Comparison of ENCODE assay signal across 27 cellular contexts in the genomic region with DNA sequence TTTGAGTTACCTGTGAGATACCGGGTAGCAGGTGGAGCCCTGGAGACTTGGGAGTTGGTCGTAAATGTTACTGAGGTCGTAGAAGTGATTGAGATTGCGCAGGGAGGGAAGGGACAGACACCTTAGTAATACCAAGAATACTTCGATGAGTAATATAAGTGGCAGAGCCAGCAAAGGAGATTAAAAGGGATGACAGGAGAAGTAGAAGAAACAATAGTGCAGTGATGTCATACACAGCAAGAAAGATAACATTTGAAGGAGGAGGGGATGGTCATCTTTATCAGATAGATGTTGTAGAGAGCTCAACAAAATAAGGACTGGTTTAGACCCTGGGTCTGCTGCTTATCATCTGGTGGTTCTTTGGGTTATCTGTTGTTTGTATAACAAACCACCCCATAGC. TPM values are rescaled to one million over a fixed set of nuclear protein-coding genes. Genes with fewer than 3 reads are reported as not detected.
DNase-seq lines count a peak whose midpoint lies in the region; ATAC-seq, FAIRE-seq and TF ChIP-seq lines count a peak whose summit lies in the region.
"Had no signal": no experiment of that assay in that cellular context is flagged by ENCODE, and none has a peak within 500 bp of the region (broad histone marks: within the 10 kb centered on the region; RNA-seq: fewer than 3 reads in every experiment).

No MANE protein-coding gene starts in this region.

- H3K9me3 Mint-ChIP-seq in activated CD8-positive, alpha-beta T cell treated with anti-CD3 and anti-CD28 coated beads for 36 hours = no peaks in the 10 kb centered on the region
- no peaks in the 10 kb centered on the region for H3K9me3 Mint-ChIP-seq in activated CD8-positive, alpha-beta T cell treated with anti-CD3 and anti-CD28 coated beads, Interleukin-2, amount 10 ng/mL, durations not matched to agents 7 days and 5 days (ENCODE audit: insufficient read depth)
- H3K9me3 Mint-ChIP-seq in CD8-positive, alpha-beta T cell = no peaks in the 10 kb centered on the region
- no peaks in the 10 kb centered on the region for H3K9me3 Mint-ChIP-seq in activated CD4-positive, alpha-beta memory T cell treated with anti-CD3 and anti-CD28 coated beads, Interleukin-2, amount 10 ng/mL, durations not matched to agents 7 days and 5 days
- H3K9me3 Mint-ChIP-seq: CD4-positive, CD25-positive, alpha-beta regulatory T cell; HFFc6 had no signal

- peaks cover 20% of the 10 kb centered on the region for H3K4me1 Mint-ChIP-seq in activated CD8-positive, alpha-beta T cell treated with anti-CD3 and anti-CD28 coated beads for 36 hours (ENCODE audit: low read depth)
- peaks cover 5% of the 10 kb centered on the region for H3K4me1 Mint-ChIP-seq in activated CD8-positive, alpha-beta T cell treated with anti-CD3 and anti-CD28 coated beads, Interleukin-2, amount 10 ng/mL, durations not matched to agents 7 days and 5 days (ENCODE audit: low read depth)
- H3K4me1 Mint-ChIP-seq in CD8-positive, alpha-beta T cell (ENCODE audit: low read depth) = peaks cover 22% of the 10 kb centered on the region
- H3K4me1 Mint-ChIP-seq in activated CD4-positive, alpha-beta memory T cell treated with anti-CD3 and anti-CD28 coated beads, Interleukin-2, amount 10 ng/mL, durations not matched to agents 7 days and 5 days = peaks cover 24% of the 10 kb centered on the region

- no peak overlapping the region for H3K9ac ChIP-seq in endothelial cell of umbilical vein (replicated peaks; ENCODE audit: extremely low read depth, insufficient read depth, low read length)

- peak overlapping the region; percentile 23 for H3K27ac Mint-ChIP-seq in activated CD8-positive, alpha-beta T cell treated with anti-CD3 and anti-CD28 coated beads for 36 hours
- H3K27ac Mint-ChIP-seq in activated CD8-positive, alpha-beta T cell treated with anti-CD3 and anti-CD28 coated beads, Interleukin-2, amount 10 ng/mL, durations not matched to agents 7 days and 5 days = no peak overlapping the region
- peak overlapping the region; percentile 47 for H3K27ac Mint-ChIP-seq in CD8-positive, alpha-beta T cell
- peak overlapping the region; percentile 23 for H3K27ac Mint-ChIP-seq in activated CD4-positive, alpha-beta memory T cell treated with anti-CD3 and anti-CD28 coated beads, Interleukin-2, amount 10 ng/mL, durations not matched to agents 7 days and 5 days
- H3K27ac Mint-ChIP-seq: HFFc6 had no signal

- TF ChIP-seq POLR2A in endothelial cell of umbilical vein (IDR thresholded peaks at IDR 0.05; ENCODE audit: low read depth, low read length) = no peak

- TF ChIP-seq CTCF in activated CD8-positive, alpha-beta T cell treated with anti-CD3 and anti-CD28 coated beads for 36 hours (IDR thresholded peaks at IDR 0.05) = no peak
- TF ChIP-seq CTCF in CD8-positive, alpha-beta T cell (IDR thresholded peaks at IDR 0.05) = no peak
- no peak for TF ChIP-seq CTCF in endothelial cell of umbilical vein (IDR thresholded peaks at IDR 0.05; ENCODE audit: extremely low read depth in 1 of 2, insufficient read depth in 1 of 2, low read depth in 1 of 2, low read length in 2 of 2)

- intact Hi-C loops in activated CD8-positive, alpha-beta T cell treated with anti-CD3 and anti-CD28 coated beads for 36 hours (cut with micrococcal nuclease) = no loop called here
- intact Hi-C loops in CD8-positive, alpha-beta T cell (cut with DNase I, micrococcal nuclease) = loop anchor here in 1 of 2 experiments (10.0 kb wide), 1 partner anchor 1414 kb away; a partner anchor contains a TSS
- intact Hi-C loops in endothelial cell of umbilical vein (cut with micrococcal nuclease) = no loop called here

- H3K4me2 ChIP-seq in endothelial cell of umbilical vein (ENCODE audit: insufficient read depth, low read length) = no peak overlapping the region

- no peak overlapping the region for H3K27ac ChIP-seq in CD8-positive, alpha-beta T cell (ENCODE audit: low read depth, low read length)
- H3K27ac ChIP-seq in endothelial cell of umbilical vein (ENCODE audit: insufficient read depth, low read depth, low read length) = no peak overlapping the region
- H3K27ac ChIP-seq: HL-60, Peyer's patch had no signal

- POLR2A ChIA-PET in activated CD8-positive, alpha-beta T cell treated with anti-CD3 and anti-CD28 coated beads for 36 hours (lab: Charles Lee) = interaction anchor here (0.7 to 1.7 kb wide), 3 partner anchors 9 to 32 kb away, joined by 3 to 4 read pairs (median 3); no protein-coding TSS in a partner anchor
- POLR2A ChIA-PET in activated CD8-positive, alpha-beta T cell treated with anti-CD3 and anti-CD28 coated beads, Interleukin-2, amount 10 ng/mL, durations not matched to agents 7 days and 5 days (lab: Charles Lee) = no interaction called here
- POLR2A ChIA-PET in CD8-positive, alpha-beta T cell (lab: Charles Lee) = no interaction called here
- POLR2A ChIA-PET in activated CD4-positive, alpha-beta memory T cell treated with anti-CD3 and anti-CD28 coated beads, Interleukin-2, amount 10 ng/mL, durations not matched to agents 7 days and 5 days (lab: Charles Lee) = no interaction called here
- POLR2A ChIA-PET in endothelial cell of umbilical vein (lab: Charles Lee) = no interaction called here

- no peak for DNase-seq in activated CD8-positive, alpha-beta T cell treated with anti-CD3 and anti-CD28 coated beads for 36 hours
- no peak for DNase-seq in activated CD8-positive, alpha-beta T cell treated with anti-CD3 and anti-CD28 coated beads, Interleukin-2, amount 10 ng/mL, durations not matched to agents 7 days and 5 days
- no peak for DNase-seq in CD8-positive, alpha-beta T cell
- no peak for DNase-seq in activated CD4-positive, alpha-beta memory T cell treated with anti-CD3 and anti-CD28 coated beads, Interleukin-2, amount 10 ng/mL, durations not matched to agents 7 days and 5 days
- no peak for DNase-seq in endothelial cell of umbilical vein (ENCODE audit: low read depth, low spot score)
- DNase-seq in NCI-H1694 treated with DMSO at 0.1 percent for 48 hours (lab: John Stamatoyannopoulos, UW) = no peak
- DNase-seq: BE2C; CD4-positive, CD25-positive, alpha-beta regulatory T cell; DMS153; GDM1; HFFc6; IMR-90; Karpas-422; MG63; NCI-H1092 treated with DMSO at 0.1 percent for 48 hours; NCI-H146; NCI-H2081 treated with DMSO at 0.1 percent for 48 hours; NK-92 treated with Interleukin-12 subunit alpha and Interleukin-12 subunit beta, amount 100 ng/mL, for 24 hours; Peyer's patch had no signal

- FAIRE-seq in endothelial cell of umbilical vein (lab: Jason Lieb, UNC) = peak; percentile 8
- FAIRE-seq: A204.1, H54 had no signal

- peaks cover 26% of the 10 kb centered on the region for H3K4me1 ChIP-seq in CD8-positive, alpha-beta T cell (ENCODE audit: insufficient read depth, low read length)
- peaks cover 12% of the 10 kb centered on the region for H3K4me1 ChIP-seq in endothelial cell of umbilical vein (ENCODE audit: control insufficient read depth, extremely low read depth, insufficient read depth, low read length)
- H3K4me1 ChIP-seq: BE2C had no signal

- H4K20me1 ChIP-seq in endothelial cell of umbilical vein (replicated peaks; ENCODE audit: control insufficient read depth, extremely low read depth, insufficient read depth, low read length) = no peaks in the 10 kb centered on the region

- no peak overlapping the region for H2AFZ ChIP-seq in endothelial cell of umbilical vein (ENCODE audit: low read depth, low read length)

- H3K27me3 Mint-ChIP-seq in activated CD8-positive, alpha-beta T cell treated with anti-CD3 and anti-CD28 coated beads for 36 hours = no peaks in the 10 kb centered on the region
- H3K27me3 Mint-ChIP-seq in activated CD8-positive, alpha-beta T cell treated with anti-CD3 and anti-CD28 coated beads, Interleukin-2, amount 10 ng/mL, durations not matched to agents 7 days and 5 days (ENCODE audit: low read depth) = no peaks in the 10 kb centered on the region
- H3K27me3 Mint-ChIP-seq in CD8-positive, alpha-beta T cell (ENCODE audit: low read depth) = no peaks in the 10 kb centered on the region
- H3K27me3 Mint-ChIP-seq in activated CD4-positive, alpha-beta memory T cell treated with anti-CD3 and anti-CD28 coated beads, Interleukin-2, amount 10 ng/mL, durations not matched to agents 7 days and 5 days = no peaks in the 10 kb centered on the region
- H3K27me3 Mint-ChIP-seq: CD4-positive, CD25-positive, alpha-beta regulatory T cell had no signal

- peaks cover 42% of the 10 kb centered on the region for H3K36me3 Mint-ChIP-seq in activated CD8-positive, alpha-beta T cell treated with anti-CD3 and anti-CD28 coated beads for 36 hours (ENCODE audit: low read depth)
- H3K36me3 Mint-ChIP-seq in activated CD8-positive, alpha-beta T cell treated with anti-CD3 and anti-CD28 coated beads, Interleukin-2, amount 10 ng/mL, durations not matched to agents 7 days and 5 days (ENCODE audit: low read depth) = peaks cover 52% of the 10 kb centered on the region
- H3K36me3 Mint-ChIP-seq in CD8-positive, alpha-beta T cell = peaks cover 69% of the 10 kb centered on the region
- peaks cover 39% of the 10 kb centered on the region for H3K36me3 Mint-ChIP-seq in activated CD4-positive, alpha-beta memory T cell treated with anti-CD3 and anti-CD28 coated beads, Interleukin-2, amount 10 ng/mL, durations not matched to agents 7 days and 5 days (ENCODE audit: low read depth)

- H3K9me3 ChIP-seq in CD8-positive, alpha-beta T cell (ENCODE audit: low read length) = no peaks in the 10 kb centered on the region
- H3K9me3 ChIP-seq in endothelial cell of umbilical vein (replicated peaks; ENCODE audit: control insufficient read depth, insufficient read depth, low read length) = no peaks in the 10 kb centered on the region
- H3K9me3 ChIP-seq: BE2C, MG63, Peyer's patch had no signal

- dilution Hi-C loops in endothelial cell of umbilical vein (cut with MboI; ENCODE audit: extremely low pct_ligation_motif_present, low sequenced_read_pairs) = no loop called here

- BruUV-seq in endothelial cell of umbilical vein (replicated peaks; lab: Mats Ljungman, UMichigan) = no TSS peak

- H3K79me2 ChIP-seq in endothelial cell of umbilical vein (ENCODE audit: control insufficient read depth, insufficient read depth, low read length) = peaks cover 35% of the 10 kb centered on the region

- no peaks in the 10 kb centered on the region for H3K27me3 ChIP-seq in CD8-positive, alpha-beta T cell (ENCODE audit: insufficient read depth, low read length)
- no peaks in the 10 kb centered on the region for H3K27me3 ChIP-seq in endothelial cell of umbilical vein (ENCODE audit: control insufficient read depth in 2 of 2, insufficient read depth in 2 of 2, low read length in 2 of 2)
- H3K27me3 ChIP-seq: BE2C, MG63, Peyer's patch had no signal

- no peaks in the 10 kb centered on the region for H3K9me1 ChIP-seq in endothelial cell of umbilical vein (replicated peaks; ENCODE audit: control insufficient read depth, extremely low read depth, insufficient read depth, low read length)

- H3K4me3 Mint-ChIP-seq in activated CD8-positive, alpha-beta T cell treated with anti-CD3 and anti-CD28 coated beads for 36 hours = no peak overlapping the region
- no peak overlapping the region for H3K4me3 Mint-ChIP-seq in activated CD8-positive, alpha-beta T cell treated with anti-CD3 and anti-CD28 coated beads, Interleukin-2, amount 10 ng/mL, durations not matched to agents 7 days and 5 days
- H3K4me3 Mint-ChIP-seq in CD8-positive, alpha-beta T cell = no peak overlapping the region
- H3K4me3 Mint-ChIP-seq in activated CD4-positive, alpha-beta memory T cell treated with anti-CD3 and anti-CD28 coated beads, Interleukin-2, amount 10 ng/mL, durations not matched to agents 7 days and 5 days = no peak overlapping the region
- H3K4me3 Mint-ChIP-seq: HFFc6 had no signal

- H3K4me3 ChIP-seq in CD8-positive, alpha-beta T cell (ENCODE audit: low read depth, low read length) = no peak overlapping the region
- H3K4me3 ChIP-seq in endothelial cell of umbilical vein (replicated peaks in 1 of 3; ENCODE audit: insufficient read depth in 1 of 3, low read depth in 1 of 3, low read length in 3 of 3) = no peak overlapping the region
- H3K4me3 ChIP-seq: MG63, Peyer's patch had no signal

- CTCF ChIA-PET in activated CD8-positive, alpha-beta T cell treated with anti-CD3 and anti-CD28 coated beads for 36 hours (lab: Charles Lee) = interaction anchor here (1.0 to 1.2 kb wide), 2 partner anchors 16 to 48 kb away, joined by 3 read pairs; no protein-coding TSS in a partner anchor
- CTCF ChIA-PET in activated CD8-positive, alpha-beta T cell treated with anti-CD3 and anti-CD28 coated beads, Interleukin-2, amount 10 ng/mL, durations not matched to agents 7 days and 5 days (lab: Charles Lee) = no interaction called here
- CTCF ChIA-PET in CD8-positive, alpha-beta T cell (lab: Charles Lee) = no interaction called here
- CTCF ChIA-PET in activated CD4-positive, alpha-beta memory T cell treated with anti-CD3 and anti-CD28 coated beads, Interleukin-2, amount 10 ng/mL, durations not matched to agents 7 days and 5 days (lab: Charles Lee) = no interaction called here
- CTCF ChIA-PET in endothelial cell of umbilical vein (lab: Charles Lee) = no interaction called here

- peaks cover 45% of the 10 kb centered on the region for H3K36me3 ChIP-seq in CD8-positive, alpha-beta T cell (ENCODE audit: insufficient read depth, low read length)
- peaks cover 10 to 23% of the 10 kb centered on the region in 2 experiments for H3K36me3 ChIP-seq in endothelial cell of umbilical vein (ENCODE audit: control insufficient read depth in 2 of 2, extremely low read depth in 1 of 2, insufficient read depth in 2 of 2, low read length in 2 of 2)

- ATAC-seq in activated CD8-positive, alpha-beta T cell treated with anti-CD3 and anti-CD28 coated beads for 36 hours = no peak
- ATAC-seq in activated CD8-positive, alpha-beta T cell treated with anti-CD3 and anti-CD28 coated beads, Interleukin-2, amount 10 ng/mL, durations not matched to agents 7 days and 5 days = no peak
- no peak for ATAC-seq in CD8-positive, alpha-beta T cell
- no peak for ATAC-seq in HG02759 (IDR thresholded peaks at IDR 0.05; ENCODE audit: unreplicated experiment)
- no peak for ATAC-seq in GM18861 (IDR thresholded peaks at IDR 0.05; ENCODE audit: unreplicated experiment)

RNA-seq across cellular contexts. Expression of a gene that starts 5.0 kb away (rescaled TPM):
- total RNA-seq in activated CD8-positive, alpha-beta T cell treated with anti-CD3 and anti-CD28 coated beads for 36 hours = 100 to 1,000 TPM; 113 to 117 TPM
- 10 to 100 TPM; 59.8 to 66.0 TPM for total RNA-seq in activated CD8-positive, alpha-beta T cell treated with anti-CD3 and anti-CD28 coated beads, Interleukin-2, amount 10 ng/mL, durations not matched to agents 7 days and 5 days
- 10 to 100 TPM; 41.3 to 42.0 TPM for total RNA-seq in CD8-positive, alpha-beta T cell
- total RNA-seq in activated CD4-positive, alpha-beta memory T cell treated with anti-CD3 and anti-CD28 coated beads, Interleukin-2, amount 10 ng/mL, durations not matched to agents 7 days and 5 days = 10 to 100 TPM; 44.5 to 48.8 TPM
- total RNA-seq in endothelial cell of umbilical vein = 61.3 and 73.5 TPM in 2 replicates
- polyA plus RNA-seq in endothelial cell of umbilical vein = 9.4 and 14.5 TPM in 2 replicates
- polyA plus RNA-seq in endothelial cell of umbilical vein (2011; cell fraction: cytosol; rRNA removed) = 32.5 and 41.1 TPM in 2 replicates
- polyA plus RNA-seq in endothelial cell of umbilical vein (2011; cell fraction: nucleus; rRNA removed) = 15.4 and 27.1 TPM in 2 replicates
- polyA plus RNA-seq in endothelial cell of umbilical vein (2012) = 79.0 and 116 TPM in 2 replicates
- 11.7 and 12.4 TPM in 2 replicates for polyA minus RNA-seq in endothelial cell of umbilical vein
- polyA minus RNA-seq in endothelial cell of umbilical vein (2011; cell fraction: cytosol; rRNA and poly(A)+ RNA removed) = 27.7 TPM
- 15.7 and 21.7 TPM in 2 replicates for polyA minus RNA-seq in endothelial cell of umbilical vein (2011; cell fraction: nucleus; rRNA and poly(A)+ RNA removed)

RNA-seq across cellular contexts. Expression of a gene that starts 5.3 kb away (rescaled TPM):
- 10 to 100 TPM; 30.9 to 35.4 TPM for total RNA-seq in activated CD8-positive, alpha-beta T cell treated with anti-CD3 and anti-CD28 coated beads for 36 hours
- 10 to 100 TPM; 42.3 to 45.7 TPM for total RNA-seq in activated CD8-positive, alpha-beta T cell treated with anti-CD3 and anti-CD28 coated beads, Interleukin-2, amount 10 ng/mL, durations not matched to agents 7 days and 5 days
- total RNA-seq in CD8-positive, alpha-beta T cell = 10 to 100 TPM; 17.7 to 20.7 TPM
- 10 to 100 TPM; 35.9 to 38.3 TPM for total RNA-seq in activated CD4-positive, alpha-beta memory T cell treated with anti-CD3 and anti-CD28 coated beads, Interleukin-2, amount 10 ng/mL, durations not matched to agents 7 days and 5 days
- total RNA-seq in endothelial cell of umbilical vein = 38.4 and 40.2 TPM in 2 replicates
- 42.0 and 52.6 TPM in 2 replicates for polyA plus RNA-seq in endothelial cell of umbilical vein
- 30.2 and 33.9 TPM in 2 replicates for polyA plus RNA-seq in endothelial cell of umbilical vein (2011; cell fraction: cytosol; rRNA removed)
- 41.3 and 42.9 TPM in 2 replicates for polyA plus RNA-seq in endothelial cell of umbilical vein (2011; cell fraction: nucleus; rRNA removed)
- polyA plus RNA-seq in endothelial cell of umbilical vein (2012) = 42.1 and 53.1 TPM in 2 replicates
- polyA minus RNA-seq in endothelial cell of umbilical vein = 28.3 and 30.3 TPM in 2 replicates
- 36.2 TPM for polyA minus RNA-seq in endothelial cell of umbilical vein (2011; cell fraction: cytosol; rRNA and poly(A)+ RNA removed)
- 23.9 and 25.1 TPM in 2 replicates for polyA minus RNA-seq in endothelial cell of umbilical vein (2011; cell fraction: nucleus; rRNA and poly(A)+ RNA removed)

RNA-seq across cellular contexts. Expression of a gene that starts 52.7 kb away (rescaled TPM):
- not detected for total RNA-seq in activated CD8-positive, alpha-beta T cell treated with anti-CD3 and anti-CD28 coated beads for 36 hours
- not detected for total RNA-seq in activated CD8-positive, alpha-beta T cell treated with anti-CD3 and anti-CD28 coated beads, Interleukin-2, amount 10 ng/mL, durations not matched to agents 7 days and 5 days
- under 1 TPM; 0.27 to 0.28 TPM for total RNA-seq in CD8-positive, alpha-beta T cell
- not detected for total RNA-seq in activated CD4-positive, alpha-beta memory T cell treated with anti-CD3 and anti-CD28 coated beads, Interleukin-2, amount 10 ng/mL, durations not matched to agents 7 days and 5 days
- total RNA-seq in endothelial cell of umbilical vein = not detected in 2 replicates
- polyA plus RNA-seq in endothelial cell of umbilical vein = 0.06 TPM in 1 of 2 replicates, not detected in the other
- polyA plus RNA-seq in endothelial cell of umbilical vein (2011; cell fraction: cytosol; rRNA removed) = not detected in 2 replicates
- polyA plus RNA-seq in endothelial cell of umbilical vein (2011; cell fraction: nucleus; rRNA removed) = 0.07 TPM in 1 of 2 replicates, not detected in the other
- not detected in 2 replicates for polyA plus RNA-seq in endothelial cell of umbilical vein (2012)
- polyA minus RNA-seq in endothelial cell of umbilical vein = 0.27 TPM in 1 of 2 replicates, not detected in the other
- polyA minus RNA-seq in endothelial cell of umbilical vein (2011; cell fraction: cytosol; rRNA and poly(A)+ RNA removed) = not detected
- polyA minus RNA-seq in endothelial cell of umbilical vein (2011; cell fraction: nucleus; rRNA and poly(A)+ RNA removed) = not detected in 2 replicates
- total RNA-seq: Daoy, HFFc6, HT1080, IMR-90, NCI-H460 had no signal
- polyA plus RNA-seq: IMR-90 had no signal

RNA-seq across cellular contexts. Expression of a gene that starts 52.8 kb away (rescaled TPM):
- total RNA-seq in activated CD8-positive, alpha-beta T cell treated with anti-CD3 and anti-CD28 coated beads for 36 hours = 10 to 100 TPM; 26.6 to 27.8 TPM
- total RNA-seq in activated CD8-positive, alpha-beta T cell treated with anti-CD3 and anti-CD28 coated beads, Interleukin-2, amount 10 ng/mL, durations not matched to agents 7 days and 5 days = 10 to 100 TPM; 14.0 to 14.2 TPM
- 1 to 10 TPM; 3.5 to 3.9 TPM for total RNA-seq in CD8-positive, alpha-beta T cell
- total RNA-seq in activated CD4-positive, alpha-beta memory T cell treated with anti-CD3 and anti-CD28 coated beads, Interleukin-2, amount 10 ng/mL, durations not matched to agents 7 days and 5 days = 10 to 100 TPM in 1 of 2 experiments, 1 to 10 TPM in 1; 9.6 to 11.1 TPM
- total RNA-seq in endothelial cell of umbilical vein = 29.6 and 31.9 TPM in 2 replicates
- 15.5 and 17.1 TPM in 2 replicates for polyA plus RNA-seq in endothelial cell of umbilical vein
- 18.2 and 19.9 TPM in 2 replicates for polyA plus RNA-seq in endothelial cell of umbilical vein (2011; cell fraction: cytosol; rRNA removed)
- 32.9 and 33.0 TPM in 2 replicates for polyA plus RNA-seq in endothelial cell of umbilical vein (2011; cell fraction: nucleus; rRNA removed)
- 27.6 and 31.1 TPM in 2 replicates for polyA plus RNA-seq in endothelial cell of umbilical vein (2012)
- polyA minus RNA-seq in endothelial cell of umbilical vein = 29.0 and 30.4 TPM in 2 replicates
- polyA minus RNA-seq in endothelial cell of umbilical vein (2011; cell fraction: cytosol; rRNA and poly(A)+ RNA removed) = 34.7 TPM
- polyA minus RNA-seq in endothelial cell of umbilical vein (2011; cell fraction: nucleus; rRNA and poly(A)+ RNA removed) = 15.3 and 19.5 TPM in 2 replicates
